In the genomic region with DNA sequence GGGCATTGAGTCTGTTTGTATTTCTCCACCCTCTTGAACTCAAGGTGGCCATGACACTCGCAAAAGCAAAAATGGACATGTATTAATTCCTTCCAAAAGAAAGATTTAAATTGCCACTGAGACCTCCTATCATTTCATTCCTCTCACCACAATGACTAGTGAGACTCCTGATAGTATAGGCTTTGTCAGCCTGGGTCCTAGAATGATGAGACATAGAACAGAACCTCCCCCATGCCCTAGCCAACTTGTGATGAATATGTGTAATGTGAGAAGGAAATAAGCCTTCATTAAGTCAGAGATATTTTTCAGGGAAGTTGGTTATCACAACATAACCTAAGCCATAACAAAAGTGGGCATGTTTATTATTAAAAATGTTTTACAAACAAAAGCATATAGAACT, we compare ENCODE assay signal across 15 cellular contexts.
"Had no signal": no experiment of that assay in that cellular context is flagged by ENCODE, and none has a peak within 500 bp of the region (broad histone marks: within the 10 kb centered on the region; RNA-seq: fewer than 3 reads in every experiment).

No MANE protein-coding gene starts in this region.

- H3K9me3 Mint-ChIP-seq: neural progenitor cell had no signal

- H3K36me3 Mint-ChIP-seq: activated naive CD8-positive, alpha-beta T cell; neural progenitor cell; stimulated activated memory B cell treated with anti-CD40 and anti-IgM and Interleukin-4, amounts not matched to agents 10 μg/mL and 1 μg/mL and 100 μg/mL, for 72 hours had no signal

- H3K4me1 Mint-ChIP-seq: neural progenitor cell had no signal

- ATAC-seq: gastroesophageal sphincter; heart right ventricle; left colon; lower lobe of right lung; right lobe of liver; stimulated activated memory B cell treated with anti-CD40 and anti-IgM and Interleukin-4, amounts not matched to agents 10 μg/mL and 1 μg/mL and 100 μg/mL, for 72 hours had no signal

- H3K4me3 Mint-ChIP-seq: activated naive CD8-positive, alpha-beta T cell; neural progenitor cell; stimulated activated memory B cell treated with anti-CD40 and anti-IgM and Interleukin-4, amounts not matched to agents 10 μg/mL and 1 μg/mL and 100 μg/mL, for 72 hours had no signal

- DNase-seq: activated CD4-positive, alpha-beta T cell treated with anti-CD3 and anti-CD28 coated beads for 4 hours; activated effector memory CD4-positive, alpha-beta T cell treated with anti-CD3 and anti-CD28 coated beads, Interleukin-2, amount 50 U/mL, for 16 hours; amniotic stem cell; erythroblast; heart right ventricle; left colon; lower lobe of right lung; ovary; right lobe of liver; T-helper 9 cell; tibial artery had no signal

- H3K27ac Mint-ChIP-seq: activated naive CD8-positive, alpha-beta T cell; neural progenitor cell; stimulated activated memory B cell treated with anti-CD40 and anti-IgM and Interleukin-4, amounts not matched to agents 10 μg/mL and 1 μg/mL and 100 μg/mL, for 72 hours had no signal
